ENCODE assay signal across 1 cellular context in the genomic region with DNA sequence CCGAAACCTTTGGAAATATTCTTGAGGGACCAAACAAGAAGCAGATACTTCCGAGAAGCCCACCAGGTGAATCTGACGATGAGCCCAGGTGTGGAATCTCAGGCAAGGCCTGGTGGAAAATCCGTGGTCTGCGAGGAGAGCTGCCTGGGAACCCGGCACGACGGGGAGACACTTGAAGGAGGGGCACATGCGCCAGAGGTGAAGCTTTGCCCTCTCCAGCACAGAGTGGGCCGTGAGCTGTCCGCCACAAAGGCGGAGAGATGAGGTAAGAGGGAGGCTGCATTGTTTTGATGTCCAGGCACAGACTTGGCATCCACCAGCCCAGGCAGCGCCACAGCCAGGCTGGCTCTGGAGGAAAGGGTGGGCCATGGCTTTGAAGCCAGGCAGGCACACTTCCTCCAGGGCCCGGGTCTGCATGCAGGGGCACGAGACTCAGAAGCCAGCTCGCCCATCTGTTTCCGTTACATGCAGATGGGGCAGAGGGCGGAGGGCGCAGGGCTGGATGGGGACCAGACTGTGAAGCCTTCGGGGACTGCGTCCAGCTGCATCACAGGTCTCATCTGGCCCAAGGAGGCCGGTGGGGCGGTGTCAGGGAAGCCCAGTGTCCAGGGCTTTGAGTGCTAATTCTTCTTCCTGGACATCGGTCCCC.
A peak's percentile ranks its signal among the peaks of the same experiment; 100 is the strongest.
TF ChIP-seq lines count a peak whose summit lies in the region.

No MANE protein-coding gene starts in this region.

TF ChIP-seq in HepG2, 621 proteins besides CTCF, POLR2A, EP300 and RAD21 (continued from another document):
- TF ChIP-seq, protein P1, sequence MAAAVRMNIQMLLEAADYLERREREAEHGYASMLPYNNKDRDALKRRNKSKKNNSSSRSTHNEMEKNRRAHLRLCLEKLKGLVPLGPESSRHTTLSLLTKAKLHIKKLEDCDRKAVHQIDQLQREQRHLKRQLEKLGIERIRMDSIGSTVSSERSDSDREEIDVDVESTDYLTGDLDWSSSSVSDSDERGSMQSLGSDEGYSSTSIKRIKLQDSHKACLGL (CRISPR knock-in tag; IDR thresholded peaks at IDR 0.05), result no peak
- no peak for TF ChIP-seq NR2F6 (IDR thresholded peaks at IDR 0.05)
- no peak for TF ChIP-seq NR2F6 (CRISPR knock-in tag; IDR thresholded peaks at IDR 0.05)
- peak; percentile 34; the same call in 1 of the 2 replicates for TF ChIP-seq SALL1 (CRISPR knock-in tag; IDR thresholded peaks at IDR 0.05)
- TF ChIP-seq, protein P2, sequence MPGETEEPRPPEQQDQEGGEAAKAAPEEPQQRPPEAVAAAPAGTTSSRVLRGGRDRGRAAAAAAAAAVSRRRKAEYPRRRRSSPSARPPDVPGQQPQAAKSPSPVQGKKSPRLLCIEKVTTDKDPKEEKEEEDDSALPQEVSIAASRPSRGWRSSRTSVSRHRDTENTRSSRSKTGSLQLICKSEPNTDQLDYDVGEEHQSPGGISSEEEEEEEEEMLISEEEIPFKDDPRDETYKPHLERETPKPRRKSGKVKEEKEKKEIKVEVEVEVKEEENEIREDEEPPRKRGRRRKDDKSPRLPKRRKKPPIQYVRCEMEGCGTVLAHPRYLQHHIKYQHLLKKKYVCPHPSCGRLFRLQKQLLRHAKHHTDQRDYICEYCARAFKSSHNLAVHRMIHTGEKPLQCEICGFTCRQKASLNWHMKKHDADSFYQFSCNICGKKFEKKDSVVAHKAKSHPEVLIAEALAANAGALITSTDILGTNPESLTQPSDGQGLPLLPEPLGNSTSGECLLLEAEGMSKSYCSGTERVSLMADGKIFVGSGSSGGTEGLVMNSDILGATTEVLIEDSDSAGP (CRISPR knock-in tag; IDR thresholded peaks at IDR 0.05; ENCODE audit: borderline replicate concordance), result 0 out of 2 replicates have a peak, but pooled peaks have one; percentile 24
- TF ChIP-seq HIVEP1 (CRISPR knock-in tag; IDR thresholded peaks at IDR 0.05), result peak; percentile 33; the same call in 1 of the 2 replicates
- TF ChIP-seq KLF13 (CRISPR knock-in tag; IDR thresholded peaks at IDR 0.05), result no peak
- TF ChIP-seq, protein P3, sequence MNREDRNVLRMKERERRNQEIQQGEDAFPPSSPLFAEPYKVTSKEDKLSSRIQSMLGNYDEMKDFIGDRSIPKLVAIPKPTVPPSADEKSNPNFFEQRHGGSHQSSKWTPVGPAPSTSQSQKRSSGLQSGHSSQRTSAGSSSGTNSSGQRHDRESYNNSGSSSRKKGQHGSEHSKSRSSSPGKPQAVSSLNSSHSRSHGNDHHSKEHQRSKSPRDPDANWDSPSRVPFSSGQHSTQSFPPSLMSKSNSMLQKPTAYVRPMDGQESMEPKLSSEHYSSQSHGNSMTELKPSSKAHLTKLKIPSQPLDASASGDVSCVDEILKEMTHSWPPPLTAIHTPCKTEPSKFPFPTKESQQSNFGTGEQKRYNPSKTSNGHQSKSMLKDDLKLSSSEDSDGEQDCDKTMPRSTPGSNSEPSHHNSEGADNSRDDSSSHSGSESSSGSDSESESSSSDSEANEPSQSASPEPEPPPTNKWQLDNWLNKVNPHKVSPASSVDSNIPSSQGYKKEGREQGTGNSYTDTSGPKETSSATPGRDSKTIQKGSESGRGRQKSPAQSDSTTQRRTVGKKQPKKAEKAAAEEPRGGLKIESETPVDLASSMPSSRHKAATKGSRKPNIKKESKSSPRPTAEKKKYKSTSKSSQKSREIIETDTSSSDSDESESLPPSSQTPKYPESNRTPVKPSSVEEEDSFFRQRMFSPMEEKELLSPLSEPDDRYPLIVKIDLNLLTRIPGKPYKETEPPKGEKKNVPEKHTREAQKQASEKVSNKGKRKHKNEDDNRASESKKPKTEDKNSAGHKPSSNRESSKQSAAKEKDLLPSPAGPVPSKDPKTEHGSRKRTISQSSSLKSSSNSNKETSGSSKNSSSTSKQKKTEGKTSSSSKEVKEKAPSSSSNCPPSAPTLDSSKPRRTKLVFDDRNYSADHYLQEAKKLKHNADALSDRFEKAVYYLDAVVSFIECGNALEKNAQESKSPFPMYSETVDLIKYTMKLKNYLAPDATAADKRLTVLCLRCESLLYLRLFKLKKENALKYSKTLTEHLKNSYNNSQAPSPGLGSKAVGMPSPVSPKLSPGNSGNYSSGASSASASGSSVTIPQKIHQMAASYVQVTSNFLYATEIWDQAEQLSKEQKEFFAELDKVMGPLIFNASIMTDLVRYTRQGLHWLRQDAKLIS (CRISPR knock-in tag; IDR thresholded peaks at IDR 0.05), result no peak
- peak; percentile 60; the same call in 1 of the 2 replicates for TF ChIP-seq ZNF768 (CRISPR knock-in tag; IDR thresholded peaks at IDR 0.05)
- TF ChIP-seq ZNF687 (CRISPR knock-in tag; IDR thresholded peaks at IDR 0.05), result peak; percentile 45; the same call in 1 of the 2 replicates
- 0 out of 2 replicates have a peak, but pooled peaks have one; percentile 13 for TF ChIP-seq ZBTB38 (CRISPR knock-in tag; IDR thresholded peaks at IDR 0.05)
- TF ChIP-seq, protein P4, sequence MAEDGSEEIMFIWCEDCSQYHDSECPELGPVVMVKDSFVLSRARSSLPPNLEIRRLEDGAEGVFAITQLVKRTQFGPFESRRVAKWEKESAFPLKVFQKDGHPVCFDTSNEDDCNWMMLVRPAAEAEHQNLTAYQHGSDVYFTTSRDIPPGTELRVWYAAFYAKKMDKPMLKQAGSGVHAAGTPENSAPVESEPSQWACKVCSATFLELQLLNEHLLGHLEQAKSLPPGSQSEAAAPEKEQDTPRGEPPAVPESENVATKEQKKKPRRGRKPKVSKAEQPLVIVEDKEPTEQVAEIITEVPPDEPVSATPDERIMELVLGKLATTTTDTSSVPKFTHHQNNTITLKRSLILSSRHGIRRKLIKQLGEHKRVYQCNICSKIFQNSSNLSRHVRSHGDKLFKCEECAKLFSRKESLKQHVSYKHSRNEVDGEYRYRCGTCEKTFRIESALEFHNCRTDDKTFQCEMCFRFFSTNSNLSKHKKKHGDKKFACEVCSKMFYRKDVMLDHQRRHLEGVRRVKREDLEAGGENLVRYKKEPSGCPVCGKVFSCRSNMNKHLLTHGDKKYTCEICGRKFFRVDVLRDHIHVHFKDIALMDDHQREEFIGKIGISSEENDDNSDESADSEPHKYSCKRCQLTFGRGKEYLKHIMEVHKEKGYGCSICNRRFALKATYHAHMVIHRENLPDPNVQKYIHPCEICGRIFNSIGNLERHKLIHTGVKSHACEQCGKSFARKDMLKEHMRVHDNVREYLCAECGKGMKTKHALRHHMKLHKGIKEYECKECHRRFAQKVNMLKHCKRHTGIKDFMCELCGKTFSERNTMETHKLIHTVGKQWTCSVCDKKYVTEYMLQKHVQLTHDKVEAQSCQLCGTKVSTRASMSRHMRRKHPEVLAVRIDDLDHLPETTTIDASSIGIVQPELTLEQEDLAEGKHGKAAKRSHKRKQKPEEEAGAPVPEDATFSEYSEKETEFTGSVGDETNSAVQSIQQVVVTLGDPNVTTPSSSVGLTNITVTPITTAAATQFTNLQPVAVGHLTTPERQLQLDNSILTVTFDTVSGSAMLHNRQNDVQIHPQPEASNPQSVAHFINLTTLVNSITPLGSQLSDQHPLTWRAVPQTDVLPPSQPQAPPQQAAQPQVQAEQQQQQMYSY (CRISPR knock-in tag; IDR thresholded peaks at IDR 0.05), result no peak
- no peak for TF ChIP-seq RNF219 (CRISPR knock-in tag; IDR thresholded peaks at IDR 0.05)
- peak; percentile 33; the same call in 1 of the 2 replicates for TF ChIP-seq HOXA3 (CRISPR knock-in tag; IDR thresholded peaks at IDR 0.05)
